ENCODE assay signal across 12 cellular contexts in genomic region chr11:11979487-11980117, GRCh38. TPM values are rescaled to one million over a fixed set of nuclear protein-coding genes. Genes with fewer than 3 reads are reported as not detected.
A peak's percentile ranks its signal among the peaks of the same experiment; 100 is the strongest.
DNase-seq lines count a peak whose midpoint lies in the region; ATAC-seq and TF ChIP-seq lines count a peak whose summit lies in the region.
"Had no signal": no experiment of that assay in that cellular context is flagged by ENCODE, and none has a peak within 500 bp of the region (broad histone marks: within the 10 kb centered on the region; RNA-seq: fewer than 3 reads in every experiment).

No MANE protein-coding gene starts in this region.

- peak; percentile 76 for ATAC-seq in upper lobe of right lung
- no peak for ATAC-seq in HG03159 (IDR thresholded peaks at IDR 0.05; ENCODE audit: unreplicated experiment)

- TF ChIP-seq CTCF in epithelial cell of esophagus (IDR thresholded peaks at IDR 0.05; ENCODE audit: insufficient read depth, low read depth, low read length, missing control alignments) (no peak), upper lobe of right lung (IDR thresholded peaks at IDR 0.05) (no peak)

- H3K4me1 ChIP-seq in upper lobe of right lung (peaks cover 67% of the 10 kb centered on the region), Karpas-422 (ENCODE audit: low read length) (no peaks in the 10 kb centered on the region)

- no peaks in the 10 kb centered on the region for H3K27me3 Mint-ChIP-seq in activated CD4-positive, alpha-beta memory T cell treated with anti-CD3 and anti-CD28 coated beads for 36 hours

- CTCF ChIA-PET in activated CD4-positive, alpha-beta memory T cell treated with anti-CD3 and anti-CD28 coated beads for 36 hours (lab: Charles Lee): interaction anchor here (1.6 to 3.6 kb wide), 2 partner anchors 13 to 302 kb away, joined by 3 to 13 read pairs; no protein-coding TSS in a partner anchor

- no peak overlapping the region for H3K4me3 Mint-ChIP-seq in activated CD4-positive, alpha-beta memory T cell treated with anti-CD3 and anti-CD28 coated beads for 36 hours

- H3K36me3 Mint-ChIP-seq in activated CD4-positive, alpha-beta memory T cell treated with anti-CD3 and anti-CD28 coated beads for 36 hours: no peaks in the 10 kb centered on the region

- no peak overlapping the region for H2AFZ ChIP-seq in Karpas-422 (ENCODE audit: low read length)

- H3K4me3 ChIP-seq in epithelial cell of esophagus (ENCODE audit: low read length): no peak overlapping the region
- H3K4me3 ChIP-seq in upper lobe of right lung: no peak overlapping the region
- no peak overlapping the region for H3K4me3 ChIP-seq in Karpas-422 (ENCODE audit: low read length)

- no peaks in the 10 kb centered on the region for H4K20me1 ChIP-seq in Karpas-422 (ENCODE audit: insufficient read depth, low read depth, low read length)

- DNase-seq in DMS 273 (lab: John Stamatoyannopoulos, UW; ENCODE audit: unreplicated experiment) (peak; percentile 59), DMS 273 treated with DMSO at 0.1 percent for 48 hours (lab: John Stamatoyannopoulos, UW) (no peak), epithelial cell of esophagus (ENCODE audit: low read depth) (peak; percentile 58), mucosa of gallbladder (ENCODE audit: low spot score) (peak; percentile 31), upper lobe of right lung (peak; percentile 61), Karpas-422 (no peak)
- DNase-seq in activated CD4-positive, alpha-beta memory T cell treated with anti-CD3 and anti-CD28 coated beads for 36 hours: no peak
- DNase-seq: activated CD4-positive, alpha-beta T cell treated with anti-CD3 and anti-CD28 coated beads for 4 hours; erythroblast; NCI-H510A treated with DMSO at 0.1 percent for 48 hours had no signal

- H3K9me3 Mint-ChIP-seq in activated CD4-positive, alpha-beta memory T cell treated with anti-CD3 and anti-CD28 coated beads for 36 hours: no peaks in the 10 kb centered on the region

- no peak overlapping the region for H3K9ac ChIP-seq in Karpas-422 (ENCODE audit: low read length)

- no peak overlapping the region for H3K4me2 ChIP-seq in Karpas-422 (ENCODE audit: low read depth, low read length, poor library complexity, severe bottlenecking)

- H3K27me3 ChIP-seq in upper lobe of right lung (no peaks in the 10 kb centered on the region), Karpas-422 (ENCODE audit: low read length) (no peaks in the 10 kb centered on the region)

- H3K9me3 ChIP-seq in upper lobe of right lung (no peaks in the 10 kb centered on the region), Karpas-422 (ENCODE audit: low read length) (no peaks in the 10 kb centered on the region)

- H3K4me1 Mint-ChIP-seq in activated CD4-positive, alpha-beta memory T cell treated with anti-CD3 and anti-CD28 coated beads for 36 hours (ENCODE audit: low read depth): peaks cover 6% of the 10 kb centered on the region

- no peak overlapping the region for H3K27ac Mint-ChIP-seq in activated CD4-positive, alpha-beta memory T cell treated with anti-CD3 and anti-CD28 coated beads for 36 hours

- intact Hi-C loops in upper lobe of right lung (cut with DNase I): no loop called here
- intact Hi-C loops in activated CD4-positive, alpha-beta memory T cell treated with anti-CD3 and anti-CD28 coated beads for 36 hours (cut with micrococcal nuclease): no loop called here

- POLR2A ChIA-PET in activated CD4-positive, alpha-beta memory T cell treated with anti-CD3 and anti-CD28 coated beads for 36 hours (lab: Charles Lee): no interaction called here

- H3K36me3 ChIP-seq in upper lobe of right lung (no peaks in the 10 kb centered on the region), Karpas-422 (ENCODE audit: insufficient read depth, low read length) (no peaks in the 10 kb centered on the region)

- H3K27ac ChIP-seq in upper lobe of right lung: peak overlapping the region; percentile 81
- H3K27ac ChIP-seq in Karpas-422 (ENCODE audit: low read length): no peak overlapping the region
- H3K27ac ChIP-seq: 22Rv1 had no signal

- no peaks in the 10 kb centered on the region for H3K9me2 ChIP-seq in Karpas-422 (replicated peaks; ENCODE audit: insufficient read depth, low read length)

- no peaks in the 10 kb centered on the region for H3K79me2 ChIP-seq in Karpas-422 (ENCODE audit: low read length)

RNA-seq across cellular contexts. Expression of gene DKK3, which starts 28.8 kb away (rescaled TPM):
- total RNA-seq in mucosa of gallbladder (80.0 TPM), upper lobe of right lung (217 TPM)
- total RNA-seq in activated CD4-positive, alpha-beta memory T cell treated with anti-CD3 and anti-CD28 coated beads for 36 hours: not detected
- total RNA-seq in Karpas-422 (2014; rRNA removed; shearing (Covaris generic); ENCODE audit: low replicate concordance): not detected in 2 replicates

Comparison
In these comparisons a context has a peak if more than half of its experiments do, and no peak if none do; other contexts are left out.
1. DNase-seq: peak in DMS 273 (single experiment), epithelial cell of esophagus (single experiment), mucosa of gallbladder (single experiment) and upper lobe of right lung (single experiment); none in DMS 273 treated with DMSO at 0.1 percent for 48 hours (single experiment), activated CD4-positive, alpha-beta memory T cell treated with anti-CD3 and anti-CD28 coated beads for 36 hours (single experiment) and Karpas-422 (single experiment).
2. RNA of gene DKK3, which starts 28.8 kb away (total RNA-seq): 217 TPM in upper lobe of right lung (single experiment) and 80.0 TPM in mucosa of gallbladder (single experiment); not detected in activated CD4-positive, alpha-beta memory T cell treated with anti-CD3 and anti-CD28 coated beads for 36 hours and not detected in Karpas-422; every median in the first group is over 10 times any median in the second.